12 cellular contexts compared by ENCODE assay signal in genomic region chr5:136066705-136067271, GRCh38. TPM values are rescaled to one million over a fixed set of nuclear protein-coding genes. Genes with fewer than 3 reads are reported as not detected.
DNase-seq lines count a peak whose midpoint lies in the region; ATAC-seq and TF ChIP-seq lines count a peak whose summit lies in the region.
"Had no signal": no experiment of that assay in that cellular context is flagged by ENCODE, and none has a peak within 500 bp of the region (broad histone marks: within the 10 kb centered on the region; RNA-seq: fewer than 3 reads in every experiment).

No MANE protein-coding gene starts in this region.

- no peak overlapping the region for H3K4me3 Mint-ChIP-seq in brain

- no peaks in the 10 kb centered on the region for H3K27me3 ChIP-seq in kidney epithelial cell (ENCODE audit: control insufficient read depth, insufficient read depth, low read length)
- H3K27me3 ChIP-seq: adrenal gland, BLaER1 had no signal

- peaks cover 0 to 11% (median 5%) of the 10 kb centered on the region in 5 experiments for H3K9me3 Mint-ChIP-seq in brain

- DNase-seq in NCI-H82 (lab: John Stamatoyannopoulos, UW) (peak; percentile 24), NCI-H82 treated with DMSO at 0.1 percent for 48 hours (lab: John Stamatoyannopoulos, UW; ENCODE audit: unreplicated experiment) (no peak), kidney epithelial cell (ENCODE audit: low read depth) (no peak), ureter (ENCODE audit: low spot score) (peak; percentile 36), anterior cingulate cortex (lab: John Stamatoyannopoulos, UW) (no peak), hypothalamus (lab: John Stamatoyannopoulos, UW) (no peak)
- DNase-seq: kidney, NCI-H1694 had no signal

- H3K36me3 ChIP-seq in kidney epithelial cell (ENCODE audit: control insufficient read depth, insufficient read depth, low read length), result peaks cover 1% of the 10 kb centered on the region
- H3K36me3 ChIP-seq: BLaER1 had no signal

- peak overlapping the region in 3 of 5 experiments; percentile 11 to 67 (median 20) for H3K27ac Mint-ChIP-seq in brain

- ATAC-seq in HG03135 (IDR thresholded peaks at IDR 0.05; ENCODE audit: unreplicated experiment), result no peak

- no peaks in the 10 kb centered on the region for H3K36me3 Mint-ChIP-seq in brain

- TF ChIP-seq CTCF in brain (conservative IDR thresholded peaks at IDR 0.05), result no peak
- peak; percentile 16 for TF ChIP-seq CTCF in kidney epithelial cell (IDR thresholded peaks at IDR 0.05; ENCODE audit: insufficient read depth, low read length, poor library complexity, severe bottlenecking)

- H3K27me3 Mint-ChIP-seq in brain, result peaks cover 8% of the 10 kb centered on the region

- H3K4me3 ChIP-seq in kidney epithelial cell (ENCODE audit: low read depth, low read length), result no peak overlapping the region
- H3K4me3 ChIP-seq: adrenal gland, BLaER1 had no signal

- peaks cover 12% of the 10 kb centered on the region for H3K4me1 Mint-ChIP-seq in brain

RNA-seq across cellular contexts. Expression of gene TGFBI, which starts 38.0 kb away (rescaled TPM):
- polyA plus RNA-seq in brain (ENCODE audit: insufficient read depth, low read depth, low replicate concordance), result 10.4 TPM
- total RNA-seq in kidney epithelial cell (443 and 453 TPM in 2 replicates), ureter (147 TPM)

Comparison
In these comparisons a context has a peak if more than half of its experiments do, and no peak if none do; other contexts are left out.
1. DNase-seq: peak in NCI-H82 (single experiment) and ureter (single experiment); none in NCI-H82 treated with DMSO at 0.1 percent for 48 hours (single experiment), kidney epithelial cell (single experiment), anterior cingulate cortex (0 of 58) and hypothalamus (0 of 51).